In genomic region chr4:139144161-139144859, GRCh38 we compare ENCODE assay signal across 10 cellular contexts. TPM values are rescaled to one million over a fixed set of nuclear protein-coding genes. Genes with fewer than 3 reads are reported as not detected.
DNase-seq lines count a peak whose midpoint lies in the region; ATAC-seq and TF ChIP-seq lines count a peak whose summit lies in the region.
"Had no signal": no experiment of that assay in that cellular context is flagged by ENCODE, and none has a peak within 500 bp of the region (broad histone marks: within the 10 kb centered on the region; RNA-seq: fewer than 3 reads in every experiment).

No MANE protein-coding gene starts in this region.

- H3K9me3 ChIP-seq in RWPE2 (ENCODE audit: severe bottlenecking) (no peaks in the 10 kb centered on the region), gastroesophageal sphincter (no peaks in the 10 kb centered on the region), trophoblast cell (ENCODE audit: insufficient read depth, low read depth, low read length) (no peaks in the 10 kb centered on the region)

- H3K27me3 ChIP-seq in RWPE2 (ENCODE audit: insufficient read depth, poor library complexity, severe bottlenecking) (no peaks in the 10 kb centered on the region), gastroesophageal sphincter (no peaks in the 10 kb centered on the region), trophoblast cell (ENCODE audit: insufficient read depth, low read length) (no peaks in the 10 kb centered on the region)

- H3K4me2 ChIP-seq in trophoblast cell (ENCODE audit: low read length) = no peak overlapping the region

- peaks cover 21% of the 10 kb centered on the region for H3K4me1 Mint-ChIP-seq in activated CD8-positive, alpha-beta memory T cell treated with anti-CD3 and anti-CD28 coated beads, Interleukin-2, amount 10 ng/mL, durations not matched to agents 7 days and 5 days
- H3K4me1 Mint-ChIP-seq: neural crest cell had no signal

- DNase-seq in GDM1 (lab: John Stamatoyannopoulos, UW) = peak; percentile 15
- DNase-seq in RWPE2 (ENCODE audit: low spot score) = peak; percentile 69
- DNase-seq in trophoblast cell = peak in 1 of 2 donors; percentile 15
- DNase-seq in activated CD8-positive, alpha-beta memory T cell treated with anti-CD3 and anti-CD28 coated beads, Interleukin-2, amount 10 ng/mL, durations not matched to agents 7 days and 5 days = no peak
- no peak for DNase-seq in activated CD4-positive, CD25-positive, alpha-beta regulatory T cell (lab: John Stamatoyannopoulos, UW)
- DNase-seq: T-helper 9 cell had no signal

- H3K36me3 ChIP-seq in RWPE2 (ENCODE audit: low read depth) = no peaks in the 10 kb centered on the region
- H3K36me3 ChIP-seq in gastroesophageal sphincter = no peaks in the 10 kb centered on the region
- H3K36me3 ChIP-seq in trophoblast cell (ENCODE audit: control insufficient read depth in 1 of 2, insufficient read depth in 2 of 2, low read length in 2 of 2) = no peaks in the 10 kb centered on the region

- CTCF ChIA-PET in activated CD8-positive, alpha-beta memory T cell treated with anti-CD3 and anti-CD28 coated beads, Interleukin-2, amount 10 ng/mL, durations not matched to agents 7 days and 5 days (lab: Charles Lee) = no interaction called here

- H3K9me3 Mint-ChIP-seq in activated CD8-positive, alpha-beta memory T cell treated with anti-CD3 and anti-CD28 coated beads, Interleukin-2, amount 10 ng/mL, durations not matched to agents 7 days and 5 days (ENCODE audit: low read depth) = peaks cover 6% of the 10 kb centered on the region

- peaks cover 20% of the 10 kb centered on the region for H3K36me3 Mint-ChIP-seq in activated CD8-positive, alpha-beta memory T cell treated with anti-CD3 and anti-CD28 coated beads, Interleukin-2, amount 10 ng/mL, durations not matched to agents 7 days and 5 days

- H3K27me3 Mint-ChIP-seq in activated CD8-positive, alpha-beta memory T cell treated with anti-CD3 and anti-CD28 coated beads, Interleukin-2, amount 10 ng/mL, durations not matched to agents 7 days and 5 days = no peaks in the 10 kb centered on the region

- peak; percentile 63; the same call in 1 of the 3 replicates for ATAC-seq in RWPE2 (ENCODE audit: low read depth)
- ATAC-seq in gastroesophageal sphincter = peak; percentile 31
- ATAC-seq in GM19035 (IDR thresholded peaks at IDR 0.05; ENCODE audit: unreplicated experiment) = no peak
- ATAC-seq in HG03025 (IDR thresholded peaks at IDR 0.05; ENCODE audit: low FRiP score, unreplicated experiment) = no peak
- ATAC-seq in activated CD8-positive, alpha-beta memory T cell treated with anti-CD3 and anti-CD28 coated beads, Interleukin-2, amount 10 ng/mL, durations not matched to agents 7 days and 5 days = no peak

- H3K23ac ChIP-seq in trophoblast cell (ENCODE audit: low read length) = no peak overlapping the region

- H3K27ac Mint-ChIP-seq in activated CD8-positive, alpha-beta memory T cell treated with anti-CD3 and anti-CD28 coated beads, Interleukin-2, amount 10 ng/mL, durations not matched to agents 7 days and 5 days = no peak overlapping the region

- H3K27ac ChIP-seq in RWPE2 (ENCODE audit: poor library complexity, severe bottlenecking) (no peak overlapping the region), gastroesophageal sphincter (no peak overlapping the region), trophoblast cell (ENCODE audit: low read depth, low read length) (peak overlapping the region; percentile 46)

- H2AK5ac ChIP-seq in trophoblast cell (ENCODE audit: low read length) = no peak overlapping the region

- no peak for TF ChIP-seq EP300 in gastroesophageal sphincter (IDR thresholded peaks at IDR 0.05)

- H2BK120ac ChIP-seq in trophoblast cell (ENCODE audit: insufficient read depth, low read length, poor library complexity) = no peak overlapping the region

- H3K4me3 ChIP-seq in RWPE2 (ENCODE audit: severe bottlenecking) (no peak overlapping the region), gastroesophageal sphincter (no peak overlapping the region), trophoblast cell (ENCODE audit: low read depth, low read length) (no peak overlapping the region)

- no peak overlapping the region for H4K91ac ChIP-seq in trophoblast cell (ENCODE audit: low read depth, low read length)

- H4K8ac ChIP-seq in trophoblast cell (ENCODE audit: low read depth, low read length) = no peak overlapping the region

- H2BK12ac ChIP-seq in trophoblast cell (ENCODE audit: low read length) = no peak overlapping the region

- WGBS in gastroesophageal sphincter (ENCODE audit: low coverage in 1 of 2), 2 donors = 82 to 88% methylated on average over 3 to 6 of the region's 7 CpGs
- WGBS in trophoblast cell (ENCODE audit: extremely low coverage, insufficient coverage, insufficient read length) = no CpG with 5 or more reads among the region's 7 CpGs

- peak overlapping the region; percentile 66 for H3K4ac ChIP-seq in trophoblast cell (ENCODE audit: low read depth, low read length)

- H2BK5ac ChIP-seq in trophoblast cell (ENCODE audit: low read depth, low read length, poor library complexity) = peak overlapping the region; percentile 13

- no peak for TF ChIP-seq CTCF in RWPE2 (IDR thresholded peaks at IDR 0.05; ENCODE audit: poor library complexity, severe bottlenecking)
- no peak for TF ChIP-seq CTCF in gastroesophageal sphincter (IDR thresholded peaks at IDR 0.05)

- no peak overlapping the region for H3K18ac ChIP-seq in trophoblast cell (ENCODE audit: low read length)

- no peak overlapping the region for H4K12ac ChIP-seq in trophoblast cell (ENCODE audit: low read depth, low read length)

- no peak overlapping the region for H2AFZ ChIP-seq in trophoblast cell (ENCODE audit: insufficient read depth, low read length, poor library complexity)

- no peak overlapping the region for H3K14ac ChIP-seq in trophoblast cell (ENCODE audit: low read length)

- peaks cover 4% of the 10 kb centered on the region for H3K79me2 ChIP-seq in trophoblast cell (ENCODE audit: control insufficient read depth, insufficient read depth, low read length, poor library complexity)

- H3K79me1 ChIP-seq in trophoblast cell (ENCODE audit: low read length) = no peaks in the 10 kb centered on the region

- TF ChIP-seq POLR2A in gastroesophageal sphincter (IDR thresholded peaks at IDR 0.05) = no peak

- no peak overlapping the region for H3K4me3 Mint-ChIP-seq in activated CD8-positive, alpha-beta memory T cell treated with anti-CD3 and anti-CD28 coated beads, Interleukin-2, amount 10 ng/mL, durations not matched to agents 7 days and 5 days
- H3K4me3 Mint-ChIP-seq: neural crest cell had no signal

- peaks cover 2% of the 10 kb centered on the region for H3K4me1 ChIP-seq in RWPE2 (ENCODE audit: insufficient read depth, poor library complexity, severe bottlenecking)
- peaks cover 15 to 57% (median 15%) of the 10 kb centered on the region in 3 donors for H3K4me1 ChIP-seq in gastroesophageal sphincter
- peaks cover 11 to 13% of the 10 kb centered on the region in 2 experiments for H3K4me1 ChIP-seq in trophoblast cell (ENCODE audit: control insufficient read depth in 1 of 2, insufficient read depth in 2 of 2, low read length in 2 of 2)

- no peak overlapping the region for H3K9ac ChIP-seq in trophoblast cell (ENCODE audit: low read length)

RNA-seq across cellular contexts. Expression of gene ELF2, which starts 32.7 kb away (rescaled TPM):
- total RNA-seq in gastroesophageal sphincter = 10 to 100 TPM; 51.2 to 73.0 (median 60.0) TPM
- 19.5 and 21.8 TPM in 2 replicates for polyA plus RNA-seq in trophoblast cell (2013)
- total RNA-seq in activated CD8-positive, alpha-beta memory T cell treated with anti-CD3 and anti-CD28 coated beads, Interleukin-2, amount 10 ng/mL, durations not matched to agents 7 days and 5 days = 10 to 100 TPM; 27.3 to 39.8 TPM

Comparison
In these comparisons a context has a peak if more than half of its experiments do, and no peak if none do; other contexts are left out.
1. DNase-seq: peak in GDM1 (single experiment) and RWPE2 (single experiment); none in activated CD8-positive, alpha-beta memory T cell treated with anti-CD3 and anti-CD28 coated beads, Interleukin-2, amount 10 ng/mL, durations not matched to agents 7 days and 5 days (single experiment) and activated CD4-positive, CD25-positive, alpha-beta regulatory T cell (0 of 4).
2. ATAC-seq: peak in RWPE2 (single experiment) and gastroesophageal sphincter (single experiment); none in GM19035 (single experiment), HG03025 (single experiment) and activated CD8-positive, alpha-beta memory T cell treated with anti-CD3 and anti-CD28 coated beads, Interleukin-2, amount 10 ng/mL, durations not matched to agents 7 days and 5 days (single experiment).